In genomic region chr19:38850976-38851621, GRCh38 we compare ENCODE assay signal across 1 cellular context.
A peak's percentile ranks its signal among the peaks of the same experiment; 100 is the strongest.
TF ChIP-seq lines count a peak whose summit lies in the region.

No MANE protein-coding gene starts in this region.

TF ChIP-seq in K562, 482 proteins besides CTCF, POLR2A, EP300 and RAD21:
- no peak for TF ChIP-seq MLX (CRISPR knock-in tag; conservative IDR thresholded peaks at IDR 0.05)
- TF ChIP-seq ZKSCAN1 (IDR thresholded peaks at IDR 0.05; ENCODE audit: low read depth, low read length) = peak; percentile 4; the same call in 1 of the 2 replicates
- peak; percentile 7 for TF ChIP-seq MTA3 (IDR thresholded peaks at IDR 0.05; ENCODE audit: borderline replicate concordance)
- TF ChIP-seq GTF2E2 (tag; IDR thresholded peaks at IDR 0.05) = peak; percentile 10
- 0 out of 4 replicates have a peak, but pooled peaks of 1 of the 2 experiments have one; percentile 20 for TF ChIP-seq HDAC1 (IDR thresholded peaks at IDR 0.05)
- TF ChIP-seq ZNF766 (CRISPR knock-in tag; conservative IDR thresholded peaks at IDR 0.05) = 0 out of 2 replicates have a peak, but pooled peaks have one; percentile 42
- peak; percentile 49 for TF ChIP-seq PCBP1 (IDR thresholded peaks at IDR 0.05; ENCODE audit: low read depth, low read length, poor library complexity, severe bottlenecking)
- TF ChIP-seq ZKSCAN3 (CRISPR knock-in tag; IDR thresholded peaks at IDR 0.05) = no peak
- peak; percentile 17 for TF ChIP-seq CHD1 (IDR thresholded peaks at IDR 0.05; ENCODE audit: low read length)
- TF ChIP-seq ZBTB26 (CRISPR knock-in tag; IDR thresholded peaks at IDR 0.05) = 0 out of 2 replicates have a peak, but pooled peaks have one; percentile 36
- peak; percentile 19 for TF ChIP-seq PRDM10 (IDR thresholded peaks at IDR 0.05; ENCODE audit: partially characterized antibody)
- 0 out of 2 replicates have a peak, but pooled peaks have one; percentile 25 for TF ChIP-seq NR2C1 (IDR thresholded peaks at IDR 0.05)
- 0 out of 2 replicates have a peak, but pooled peaks have one; percentile 14 for TF ChIP-seq NR2C1 (tag; IDR thresholded peaks at IDR 0.05)
- TF ChIP-seq TAF9B (IDR thresholded peaks at IDR 0.05; ENCODE audit: partially characterized antibody) = no peak
- no peak for TF ChIP-seq ATF3 (IDR thresholded peaks at IDR 0.05)
- 0 out of 2 replicates have a peak, but pooled peaks have one; percentile 3 for TF ChIP-seq ATF3 (CRISPR knock-in tag; conservative IDR thresholded peaks at IDR 0.05)
- no peak for TF ChIP-seq RCOR1 (IDR thresholded peaks at IDR 0.05; ENCODE audit: borderline replicate concordance in 1 of 2, low read depth in 2 of 2, low read length in 2 of 2)
- TF ChIP-seq RBFOX2 (IDR thresholded peaks at IDR 0.05; ENCODE audit: low read depth, low read length) = peak; percentile 55
- no peak for TF ChIP-seq ARID3B (CRISPR knock-in tag; IDR thresholded peaks at IDR 0.05; ENCODE audit: borderline replicate concordance)
- TF ChIP-seq NFE2 (IDR thresholded peaks at IDR 0.05; ENCODE audit: low read depth) = peak; percentile 1; the same call in 1 of the 2 replicates
- peak; percentile 55 for TF ChIP-seq KDM5B (IDR thresholded peaks at IDR 0.05; ENCODE audit: insufficient replicate concordance, low read depth, low read length)
- peak in 1 of 2 experiments; percentile 59 for TF ChIP-seq E2F6 (IDR thresholded peaks at IDR 0.05; ENCODE audit: borderline replicate concordance in 1 of 2, extremely low read depth in 1 of 2, insufficient read depth in 1 of 2, insufficient read length in 1 of 2, low read depth in 1 of 2, low read length in 1 of 2, poor library complexity in 1 of 2, severe bottlenecking in 1 of 2)
- TF ChIP-seq POLR2G (IDR thresholded peaks at IDR 0.05; ENCODE audit: low read depth, low read length) = peak; percentile 3; the same call in 1 of the 2 replicates
- TF ChIP-seq KAT7 (CRISPR knock-in tag; IDR thresholded peaks at IDR 0.05; ENCODE audit: borderline replicate concordance) = 0 out of 2 replicates have a peak, but pooled peaks have one; percentile 43
- TF ChIP-seq TCF3 (CRISPR knock-in tag; IDR thresholded peaks at IDR 0.05) = peak; percentile 37
- TF ChIP-seq, protein P1, sequence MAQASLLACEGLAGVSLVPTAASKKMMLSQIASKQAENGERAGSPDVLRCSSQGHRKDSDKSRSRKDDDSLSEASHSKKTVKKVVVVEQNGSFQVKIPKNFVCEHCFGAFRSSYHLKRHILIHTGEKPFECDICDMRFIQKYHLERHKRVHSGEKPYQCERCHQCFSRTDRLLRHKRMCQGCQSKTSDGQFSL (CRISPR knock-in tag; IDR thresholded peaks at IDR 0.05) = peak; percentile 59
- TF ChIP-seq, protein P1 (tag; IDR thresholded peaks at IDR 0.05) = peak in 1 of 2 experiments; percentile 62; a peak in 2 of 4 replicates
- no peak for TF ChIP-seq HSF4 (CRISPR knock-in tag; IDR thresholded peaks at IDR 0.05; ENCODE audit: borderline replicate concordance)
- TF ChIP-seq ZNF263 (CRISPR knock-in tag; IDR thresholded peaks at IDR 0.05; ENCODE audit: borderline replicate concordance) = 0 out of 2 replicates have a peak, but pooled peaks have one; percentile 38
- 0 out of 2 replicates have a peak, but pooled peaks have one; percentile 50 for TF ChIP-seq SMARCA4 (IDR thresholded peaks at IDR 0.05)
- TF ChIP-seq, protein P2, sequence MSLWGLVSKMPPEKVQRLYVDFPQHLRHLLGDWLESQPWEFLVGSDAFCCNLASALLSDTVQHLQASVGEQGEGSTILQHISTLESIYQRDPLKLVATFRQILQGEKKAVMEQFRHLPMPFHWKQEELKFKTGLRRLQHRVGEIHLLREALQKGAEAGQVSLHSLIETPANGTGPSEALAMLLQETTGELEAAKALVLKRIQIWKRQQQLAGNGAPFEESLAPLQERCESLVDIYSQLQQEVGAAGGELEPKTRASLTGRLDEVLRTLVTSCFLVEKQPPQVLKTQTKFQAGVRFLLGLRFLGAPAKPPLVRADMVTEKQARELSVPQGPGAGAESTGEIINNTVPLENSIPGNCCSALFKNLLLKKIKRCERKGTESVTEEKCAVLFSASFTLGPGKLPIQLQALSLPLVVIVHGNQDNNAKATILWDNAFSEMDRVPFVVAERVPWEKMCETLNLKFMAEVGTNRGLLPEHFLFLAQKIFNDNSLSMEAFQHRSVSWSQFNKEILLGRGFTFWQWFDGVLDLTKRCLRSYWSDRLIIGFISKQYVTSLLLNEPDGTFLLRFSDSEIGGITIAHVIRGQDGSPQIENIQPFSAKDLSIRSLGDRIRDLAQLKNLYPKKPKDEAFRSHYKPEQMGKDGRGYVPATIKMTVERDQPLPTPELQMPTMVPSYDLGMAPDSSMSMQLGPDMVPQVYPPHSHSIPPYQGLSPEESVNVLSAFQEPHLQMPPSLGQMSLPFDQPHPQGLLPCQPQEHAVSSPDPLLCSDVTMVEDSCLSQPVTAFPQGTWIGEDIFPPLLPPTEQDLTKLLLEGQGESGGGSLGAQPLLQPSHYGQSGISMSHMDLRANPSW (CRISPR knock-in tag; IDR thresholded peaks at IDR 0.05) = no peak
- peak; percentile 36; the same call in 1 of the 2 replicates for TF ChIP-seq NCOR1 (IDR thresholded peaks at IDR 0.05)
- TF ChIP-seq CBFA2T3 (IDR thresholded peaks at IDR 0.05) = peak; percentile 46; the same call in 1 of the 2 replicates
- TF ChIP-seq ETV6 (IDR thresholded peaks at IDR 0.05; ENCODE audit: borderline replicate concordance in 1 of 2, low read depth in 2 of 2, low read length in 1 of 2) = no peak
- peak; percentile 17; the same call in 1 of the 2 replicates for TF ChIP-seq ETV6 (CRISPR knock-in tag; IDR thresholded peaks at IDR 0.05; ENCODE audit: borderline replicate concordance)
- TF ChIP-seq FOXK1 (CRISPR knock-in tag; IDR thresholded peaks at IDR 0.05; ENCODE audit: borderline replicate concordance) = peak; percentile 76; the same call in 1 of the 2 replicates
